Comparison of ENCODE assay signal across 8 cellular contexts in genomic region chr10:34254596-34254995, GRCh38.
A peak's percentile ranks its signal among the peaks of the same experiment; 100 is the strongest.
DNase-seq lines count a peak whose midpoint lies in the region; ATAC-seq and TF ChIP-seq lines count a peak whose summit lies in the region.

No MANE protein-coding gene starts in this region.

- no peaks in the 10 kb centered on the region for H4K20me1 ChIP-seq in H9 (ENCODE audit: control insufficient read depth, insufficient read depth, insufficient read length)

- no peak overlapping the region for H3T11ph ChIP-seq in H9 (ENCODE audit: low read length)

- no peak overlapping the region for H2AFZ ChIP-seq in H9 (ENCODE audit: low read length)

- no peak overlapping the region for H4K8ac ChIP-seq in H9 (replicated peaks; ENCODE audit: insufficient read length, low read depth, low read length)

- no peak overlapping the region for H3K4me2 ChIP-seq in H9 (ENCODE audit: insufficient read depth, insufficient read length, low read length)

- H3K27me3 Mint-ChIP-seq in H9 (ENCODE audit: low read depth): no peaks in the 10 kb centered on the region
- no peaks in the 10 kb centered on the region for H3K27me3 Mint-ChIP-seq in activated CD8-positive, alpha-beta memory T cell treated with anti-CD3 and anti-CD28 coated beads, Interleukin-2, amount 10 ng/mL, durations not matched to agents 7 days and 5 days

- no peak overlapping the region for H2BK20ac ChIP-seq in H9 (ENCODE audit: low read depth, low read length, poor library complexity, severe bottlenecking)

- no peak overlapping the region for H3K4ac ChIP-seq in H9 (ENCODE audit: low read depth, low read length)

- CTCF ChIA-PET in activated CD8-positive, alpha-beta memory T cell treated with anti-CD3 and anti-CD28 coated beads, Interleukin-2, amount 10 ng/mL, durations not matched to agents 7 days and 5 days (lab: Charles Lee): no interaction called here

- in situ Hi-C loops in KBM-7 (cut with MboI; ENCODE audit: low pct_unique_long_range_greater_than_20kb, low sequenced_read_pairs): no loop called here

- H3K9me3 ChIP-seq in H9 (ENCODE audit: control insufficient read depth, low read depth, low read length): no peaks in the 10 kb centered on the region

- H2BK15ac ChIP-seq in H9 (ENCODE audit: low read depth, low read length): no peak overlapping the region

- peaks cover 2 to 3% of the 10 kb centered on the region in 2 experiments; a peak in 2 of 5 replicates for H3K9me3 Mint-ChIP-seq in H9
- peaks cover 3% of the 10 kb centered on the region for H3K9me3 Mint-ChIP-seq in activated CD8-positive, alpha-beta memory T cell treated with anti-CD3 and anti-CD28 coated beads, Interleukin-2, amount 10 ng/mL, durations not matched to agents 7 days and 5 days (ENCODE audit: low read depth)

- no peak overlapping the region for H3K56ac ChIP-seq in H9 (ENCODE audit: insufficient read length, low read depth, low read length)

- H3K36me3 Mint-ChIP-seq in H9 (ENCODE audit: insufficient read depth in 1 of 3, low read depth in 3 of 3): peaks cover 2 to 5% (median 5%) of the 10 kb centered on the region in 3 experiments; a peak in 6 of 7 replicates
- H3K36me3 Mint-ChIP-seq in activated CD8-positive, alpha-beta memory T cell treated with anti-CD3 and anti-CD28 coated beads, Interleukin-2, amount 10 ng/mL, durations not matched to agents 7 days and 5 days: no peaks in the 10 kb centered on the region

- H3K18ac ChIP-seq in H9 (ENCODE audit: insufficient read length, low read depth, low read length): no peak overlapping the region

- H4K5ac ChIP-seq in H9 (ENCODE audit: insufficient read length, low read depth, low read length): no peak overlapping the region

- no peak overlapping the region for H4K91ac ChIP-seq in H9 (ENCODE audit: insufficient read length, low read depth, low read length)

- H3K9ac ChIP-seq in H9 (ENCODE audit: extremely low read depth, insufficient read length, low read length): no peak overlapping the region

- H3K27ac ChIP-seq in H9 (ENCODE audit: insufficient read length, low read depth, low read length): no peak overlapping the region

- DNase-seq in stimulated activated CD4-positive, alpha-beta T cell treated with anti-CD3 and anti-CD28 coated beads, TNF-alpha, amount 100 ng/mL, for 48 hours (ENCODE audit: low read depth in 3 of 3): peak in 2 of 3 donors; percentile 4 to 5
- no peak for DNase-seq in stimulated activated CD4-positive, alpha-beta T cell treated with anti-CD3 and anti-CD28 coated beads, Interleukin-4, amount 100 ng/mL, for 4 hours
- DNase-seq in KBM-7 (peak; percentile 41), choroid plexus epithelial cell (ENCODE audit: low read depth) (peak; percentile 74), H9 (no peak), NCI-H2029 treated with DMSO at 0.1 percent for 48 hours (lab: John Stamatoyannopoulos, UW) (no peak)
- DNase-seq in activated CD8-positive, alpha-beta memory T cell treated with anti-CD3 and anti-CD28 coated beads, Interleukin-2, amount 10 ng/mL, durations not matched to agents 7 days and 5 days: no peak

- H3K27ac Mint-ChIP-seq in H9: no peak overlapping the region
- H3K27ac Mint-ChIP-seq in activated CD8-positive, alpha-beta memory T cell treated with anti-CD3 and anti-CD28 coated beads, Interleukin-2, amount 10 ng/mL, durations not matched to agents 7 days and 5 days: no peak overlapping the region

- H3K23me2 ChIP-seq in H9 (ENCODE audit: insufficient read length, low read depth, low read length, poor library complexity, severe bottlenecking): no peaks in the 10 kb centered on the region

- H3K4me3 ChIP-seq in choroid plexus epithelial cell (ENCODE audit: low read depth, low read length): no peak overlapping the region

- H3K4me1 Mint-ChIP-seq in H9: peaks cover 17 to 22% of the 10 kb centered on the region in 2 experiments
- H3K4me1 Mint-ChIP-seq in activated CD8-positive, alpha-beta memory T cell treated with anti-CD3 and anti-CD28 coated beads, Interleukin-2, amount 10 ng/mL, durations not matched to agents 7 days and 5 days: no peaks in the 10 kb centered on the region

- H2BK5ac ChIP-seq in H9 (ENCODE audit: insufficient read length, low read length): no peak overlapping the region

- H3K23ac ChIP-seq in H9 (ENCODE audit: insufficient read length, low read depth, low read length): no peak overlapping the region

- H3K4me3 Mint-ChIP-seq in H9: no peak overlapping the region
- no peak overlapping the region for H3K4me3 Mint-ChIP-seq in activated CD8-positive, alpha-beta memory T cell treated with anti-CD3 and anti-CD28 coated beads, Interleukin-2, amount 10 ng/mL, durations not matched to agents 7 days and 5 days

- no peaks in the 10 kb centered on the region for H3K79me1 ChIP-seq in H9 (ENCODE audit: insufficient read depth, low read depth, low read length, poor library complexity, severe bottlenecking)

- ATAC-seq in activated CD8-positive, alpha-beta memory T cell treated with anti-CD3 and anti-CD28 coated beads, Interleukin-2, amount 10 ng/mL, durations not matched to agents 7 days and 5 days: no peak
- ATAC-seq in HG03039 (IDR thresholded peaks at IDR 0.05; ENCODE audit: unreplicated experiment): no peak

- no peak overlapping the region for H2BK12ac ChIP-seq in H9 (ENCODE audit: insufficient read length, low read depth, low read length)

- TF ChIP-seq CTCF in choroid plexus epithelial cell (conservative IDR thresholded peaks at IDR 0.05; ENCODE audit: low read depth, low read length): no peak
- no peak for TF ChIP-seq CTCF in H9 (conservative IDR thresholded peaks at IDR 0.05)

- peaks cover 5% of the 10 kb centered on the region; the same call in 1 of the 2 replicates for H3K4me1 ChIP-seq in H9 (ENCODE audit: insufficient read depth, low read length)

- no peak overlapping the region for H2AK5ac ChIP-seq in H9 (ENCODE audit: insufficient read length, low read length)

- no peak overlapping the region for H3K14ac ChIP-seq in H9 (ENCODE audit: insufficient read depth, low read length)

- no peaks in the 10 kb centered on the region for H3K79me2 ChIP-seq in H9 (ENCODE audit: insufficient read depth, low read length)

- H2BK120ac ChIP-seq in H9 (ENCODE audit: low read depth, low read length, poor library complexity, severe bottlenecking): no peak overlapping the region

- no peaks in the 10 kb centered on the region for H3K27me3 ChIP-seq in H9 (ENCODE audit: insufficient read depth, low read length)

Comparison
In these comparisons a context has a peak if more than half of its experiments do, and no peak if none do; other contexts are left out.
1. DNase-seq: peak in stimulated activated CD4-positive, alpha-beta T cell treated with anti-CD3 and anti-CD28 coated beads, TNF-alpha, amount 100 ng/mL, for 48 hours (2 of 3), KBM-7 (single experiment) and choroid plexus epithelial cell (single experiment); none in stimulated activated CD4-positive, alpha-beta T cell treated with anti-CD3 and anti-CD28 coated beads, Interleukin-4, amount 100 ng/mL, for 4 hours (0 of 2), H9 (single experiment), activated CD8-positive, alpha-beta memory T cell treated with anti-CD3 and anti-CD28 coated beads, Interleukin-2, amount 10 ng/mL, durations not matched to agents 7 days and 5 days (single experiment) and NCI-H2029 treated with DMSO at 0.1 percent for 48 hours (single experiment).